Comparison of ENCODE assay signal across 1 cellular context in the genomic region with DNA sequence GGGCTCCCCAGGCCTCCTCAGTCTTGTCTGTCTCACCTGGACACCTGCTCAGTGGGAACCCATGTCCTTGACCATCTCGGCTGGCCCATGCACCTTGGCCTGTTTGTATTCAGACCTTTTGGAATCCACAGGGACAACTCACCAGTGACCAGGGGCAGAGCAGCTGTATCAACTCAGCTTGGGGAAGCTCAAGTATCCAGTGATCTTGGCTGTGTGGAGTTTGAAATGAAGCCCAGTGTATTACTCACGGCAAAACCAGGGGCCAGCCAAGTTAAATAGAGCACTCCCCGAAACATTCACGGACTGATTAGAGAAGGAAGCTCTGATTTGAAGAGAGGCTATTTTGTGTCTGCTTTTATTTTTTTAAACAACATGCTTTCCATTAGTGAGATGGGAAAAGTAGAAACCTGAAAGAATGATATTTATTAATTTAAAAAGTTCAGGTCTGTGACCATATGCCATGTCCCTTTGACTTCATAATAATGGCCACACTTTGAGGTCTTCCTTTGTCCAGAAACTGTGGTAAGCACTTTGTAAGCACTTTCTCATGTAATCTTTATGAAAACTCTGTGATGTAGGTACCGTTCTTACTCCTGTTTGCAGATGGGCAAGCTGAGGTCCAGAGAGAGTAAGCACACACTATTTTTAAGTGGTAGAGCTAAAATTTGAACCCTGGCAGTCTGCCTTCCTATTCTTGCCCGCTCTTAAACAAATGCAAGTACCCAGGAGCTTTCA.
TF ChIP-seq lines count a peak whose summit lies in the region.

No MANE protein-coding gene starts in this region.

TF ChIP-seq in SK-N-SH, 30 proteins besides CTCF, POLR2A, EP300 and RAD21 (continued from another document):
- TF ChIP-seq FOXJ3 (CRISPR knock-in tag; IDR thresholded peaks at IDR 0.05), result no peak
- TF ChIP-seq MEF2A (IDR thresholded peaks at IDR 0.05; ENCODE audit: borderline replicate concordance, low read depth), result no peak
- TF ChIP-seq USF2 (IDR thresholded peaks at IDR 0.05; ENCODE audit: borderline replicate concordance, low read depth, low read length), result no peak
